26 cellular contexts compared by ENCODE assay signal in genomic region chr18:43312891-43313290, GRCh38. TPM values are rescaled to one million over a fixed set of nuclear protein-coding genes. Genes with fewer than 3 reads are reported as not detected.
A peak's percentile ranks its signal among the peaks of the same experiment; 100 is the strongest.
DNase-seq lines count a peak whose midpoint lies in the region; ATAC-seq and TF ChIP-seq lines count a peak whose summit lies in the region.
"Had no signal": no experiment of that assay in that cellular context is flagged by ENCODE, and none has a peak within 500 bp of the region (broad histone marks: within the 10 kb centered on the region; RNA-seq: fewer than 3 reads in every experiment).

No MANE protein-coding gene starts in this region.

- H3K9ac ChIP-seq in skeletal muscle satellite cell (ENCODE audit: low read depth, low read length) = no peak overlapping the region

- TF ChIP-seq CTCF in RWPE2 (IDR thresholded peaks at IDR 0.05; ENCODE audit: poor library complexity, severe bottlenecking) = no peak
- no peak for TF ChIP-seq CTCF in GM13976 (IDR thresholded peaks at IDR 0.05; ENCODE audit: borderline replicate concordance, control extremely low read depth, extremely low read depth, insufficient read depth, missing control alignments)

- H3K27me3 ChIP-seq in RWPE2 (ENCODE audit: insufficient read depth, poor library complexity, severe bottlenecking) = no peaks in the 10 kb centered on the region
- H3K27me3 ChIP-seq in skeletal muscle satellite cell (ENCODE audit: control insufficient read depth, insufficient read depth, low read length) = no peaks in the 10 kb centered on the region
- H3K27me3 ChIP-seq: adrenal gland, stomach, thyroid gland had no signal

- DNase-seq in HT1080 (ENCODE audit: low read depth) (peak; percentile 61), RWPE2 (ENCODE audit: low spot score) (no peak), iris pigment epithelial cell (ENCODE audit: low read depth) (peak; percentile 9), DMS79 treated with DMSO at 0.1 percent for 48 hours (lab: John Stamatoyannopoulos, UW) (no peak), T-helper 1 cell (no peak), NCI-H146 treated with DMSO at 0.1 percent for 48 hours (lab: John Stamatoyannopoulos, UW; ENCODE audit: unreplicated experiment) (no peak), GM13976 (ENCODE audit: low spot score) (no peak)
- DNase-seq: activated B cell treated with CpG ODN at 0.5 μM for 24 hours; activated CD4-positive, alpha-beta T cell treated with anti-CD3 and anti-CD28 coated beads, Interleukin-2, amount 50 U/mL, for 4 hours; activated naive CD4-positive, alpha-beta T cell treated with anti-CD3 and anti-CD28 coated beads for 36 hours; adrenal gland; CD4-positive, CD25-positive, alpha-beta regulatory T cell; effector memory CD4-positive, alpha-beta T cell; left ventricle myocardium inferior; naive thymus-derived CD8-positive, alpha-beta T cell; NCI-H1417 treated with DMSO at 0.1 percent for 48 hours; NCI-H446 treated with DMSO at 0.1 percent for 48 hours; Right ventricle myocardium superior; small intestine; stimulated activated CD4-positive, alpha-beta T cell treated with anti-CD3 and anti-CD28 coated beads, Interleukin-2, amount 100 ng/mL, for 24 hours; stomach; thyroid gland had no signal

- ATAC-seq in RWPE2 (ENCODE audit: low read depth) = peak; percentile 88
- ATAC-seq: esophagus mucosa; K562; naive thymus-derived CD8-positive, alpha-beta T cell had no signal

- H3K4me1 ChIP-seq in RWPE2 (ENCODE audit: insufficient read depth, poor library complexity, severe bottlenecking) = no peaks in the 10 kb centered on the region
- peaks cover 22% of the 10 kb centered on the region for H3K4me1 ChIP-seq in skeletal muscle satellite cell (ENCODE audit: control insufficient read depth, insufficient read depth, low read length)
- H3K4me1 ChIP-seq: adrenal gland, left ventricle myocardium inferior, stomach, thyroid gland had no signal

- in situ Hi-C loops in GM13976 (cut with MboI; ENCODE audit: low sequenced_read_pairs, unreplicated experiment) = no loop called here

- H3K4me2 ChIP-seq in skeletal muscle satellite cell (ENCODE audit: low read length) = peak overlapping the region; percentile 39

- no peak overlapping the region for H3K27ac ChIP-seq in RWPE2 (ENCODE audit: poor library complexity, severe bottlenecking)
- H3K27ac ChIP-seq: adrenal gland, coronary artery, left ventricle myocardium inferior, stomach, thyroid gland had no signal

- H3K9me3 ChIP-seq in RWPE2 (ENCODE audit: severe bottlenecking) (no peaks in the 10 kb centered on the region), skeletal muscle satellite cell (replicated peaks; ENCODE audit: low read length) (no peaks in the 10 kb centered on the region)
- H3K9me3 ChIP-seq: adrenal gland, left ventricle myocardium inferior, stomach, thyroid gland had no signal

- H3K36me3 ChIP-seq in RWPE2 (ENCODE audit: low read depth) (no peaks in the 10 kb centered on the region), skeletal muscle satellite cell (ENCODE audit: insufficient read depth, low read length) (no peaks in the 10 kb centered on the region)
- H3K36me3 ChIP-seq: adrenal gland, left ventricle myocardium inferior, stomach, thyroid gland had no signal

- H3K4me3 ChIP-seq in RWPE2 (ENCODE audit: severe bottlenecking) = no peak overlapping the region
- no peak overlapping the region for H3K4me3 ChIP-seq in skeletal muscle satellite cell (ENCODE audit: low read length)
- H3K4me3 ChIP-seq: adrenal gland, coronary artery, K562, left ventricle myocardium inferior, stomach, thyroid gland had no signal

RNA-seq across cellular contexts. Expression of gene SYT4, which starts 35.6 kb away (rescaled TPM):
- total RNA-seq in HT1080 (2014; rRNA removed; shearing (Covaris generic)) = not detected in 2 replicates
- not detected in 2 replicates for polyA plus RNA-seq in HT1080 (2015; cell fraction: cytosol; rRNA removed)
- polyA plus RNA-seq in HT1080 (2015; cell fraction: nucleus; rRNA removed) = not detected in 2 replicates
- total RNA-seq in skeletal muscle satellite cell (2012; rRNA removed) = not detected in 2 replicates
- total RNA-seq: activated B cell treated with CpG ODN at 0.5 μM for 24 hours; activated naive CD4-positive, alpha-beta T cell treated with anti-CD3 and anti-CD28 coated beads for 36 hours; esophagus mucosa; K562; left ventricle myocardium inferior; naive thymus-derived CD8-positive, alpha-beta T cell; Right ventricle myocardium superior had no signal
- polyA plus RNA-seq: K562; naive thymus-derived CD8-positive, alpha-beta T cell had no signal

Comparison
In these comparisons a context has a peak if more than half of its experiments do, and no peak if none do; other contexts are left out.
1. DNase-seq: peak in HT1080 (single experiment) and iris pigment epithelial cell (single experiment); none in RWPE2 (single experiment), DMS79 treated with DMSO at 0.1 percent for 48 hours (single experiment), T-helper 1 cell (0 of 5), NCI-H146 treated with DMSO at 0.1 percent for 48 hours (single experiment) and GM13976 (single experiment).